20 cellular contexts compared by ENCODE assay signal in genomic region chrX:134181261-134181660, GRCh38. TPM values are rescaled to one million over a fixed set of nuclear protein-coding genes. Genes with fewer than 3 reads are reported as not detected.
"Had no signal": no experiment of that assay in that cellular context is flagged by ENCODE, and none has a peak within 500 bp of the region (broad histone marks: within the 10 kb centered on the region; RNA-seq: fewer than 3 reads in every experiment).

No MANE protein-coding gene starts in this region.

- H3K9me3 ChIP-seq: left lung, stomach had no signal

- H3K27ac Mint-ChIP-seq: activated naive CD4-positive, alpha-beta T cell treated with anti-CD3 and anti-CD28 coated beads for 36 hours; stimulated activated effector memory CD8-positive, alpha-beta T cell treated with anti-CD3 and anti-CD28 coated beads, Interleukin-12 subunit alpha, Interleukin-12 subunit beta, amount 100 ng/mL, for 72 hours; T-helper 1 cell treated with Interleukin-12 subunit alpha and Interleukin-12 subunit beta and Interleukin-4 antibody, amounts not matched to agents 30 μg/mL and 1 μg/mL, for 36 hours had no signal

- H3K27me3 ChIP-seq: hepatocyte had no signal

- H3K9me3 Mint-ChIP-seq: activated naive CD4-positive, alpha-beta T cell treated with anti-CD3 and anti-CD28 coated beads for 36 hours; activated T-cell treated with anti-CD3 and anti-CD28 coated beads, Interleukin-2, amount 50 U/mL, for 4 hours; stimulated activated effector memory CD8-positive, alpha-beta T cell treated with anti-CD3 and anti-CD28 coated beads, Interleukin-12 subunit alpha, Interleukin-12 subunit beta, amount 100 ng/mL, for 72 hours; T-helper 1 cell treated with Interleukin-12 subunit alpha and Interleukin-12 subunit beta and Interleukin-4 antibody, amounts not matched to agents 30 μg/mL and 1 μg/mL, for 36 hours had no signal

- H3K27ac ChIP-seq: hepatocyte, left lung, stomach had no signal

- ATAC-seq: activated CD4-positive, CD25-positive, alpha-beta regulatory T cell treated with anti-CD3 and anti-CD28 coated beads, Interleukin-2, amount 50 U/mL, for 24 hours; activated T-cell treated with anti-CD3 and anti-CD28 coated beads, Interleukin-2, amount 50 U/mL, for 4 hours; left lung; sciatic nerve; stimulated activated effector memory CD8-positive, alpha-beta T cell treated with anti-CD3 and anti-CD28 coated beads, Interleukin-12 subunit alpha, Interleukin-12 subunit beta, amount 100 ng/mL, for 72 hours had no signal

- DNase-seq: activated CD4-positive, alpha-beta T cell treated with anti-CD3 and anti-CD28 coated beads, Interleukin-2, amount 50 U/mL, for 1 hour; activated CD8-positive, alpha-beta memory T cell treated with anti-CD3 and anti-CD28 coated beads, Interleukin-2, amount 50 U/mL, for 4 hours; activated naive CD4-positive, alpha-beta T cell treated with anti-CD3 and anti-CD28 coated beads for 36 hours; activated T-cell treated with anti-CD3 and anti-CD28 coated beads, Interleukin-2, amount 50 U/mL, for 4 hours; cerebellar nuclear complex; cortex of kidney; effector CD4-positive, alpha-beta T cell; left lung; mammary epithelial cell; stimulated activated CD4-positive, alpha-beta T cell treated with anti-CD3 and anti-CD28 coated beads, Interleukin-4, amount 100 ng/mL, for 24 hours; stomach; trophoblast cell had no signal

- H3K4me3 Mint-ChIP-seq: activated naive CD4-positive, alpha-beta T cell treated with anti-CD3 and anti-CD28 coated beads for 36 hours; activated T-cell treated with anti-CD3 and anti-CD28 coated beads, Interleukin-2, amount 50 U/mL, for 4 hours; stimulated activated effector memory CD8-positive, alpha-beta T cell treated with anti-CD3 and anti-CD28 coated beads, Interleukin-12 subunit alpha, Interleukin-12 subunit beta, amount 100 ng/mL, for 72 hours; T-helper 1 cell treated with Interleukin-12 subunit alpha and Interleukin-12 subunit beta and Interleukin-4 antibody, amounts not matched to agents 30 μg/mL and 1 μg/mL, for 36 hours had no signal

- H3K36me3 ChIP-seq: left lung, stomach had no signal

- H3K36me3 Mint-ChIP-seq: stimulated activated effector memory CD8-positive, alpha-beta T cell treated with anti-CD3 and anti-CD28 coated beads, Interleukin-12 subunit alpha, Interleukin-12 subunit beta, amount 100 ng/mL, for 72 hours had no signal

- H3K4me1 Mint-ChIP-seq: stimulated activated effector memory CD8-positive, alpha-beta T cell treated with anti-CD3 and anti-CD28 coated beads, Interleukin-12 subunit alpha, Interleukin-12 subunit beta, amount 100 ng/mL, for 72 hours had no signal

- H3K4me3 ChIP-seq: hepatocyte, left lung, smooth muscle cell, stomach had no signal

- H3K4me1 ChIP-seq: left lung, stomach had no signal

RNA-seq across cellular contexts. Expression of gene CCDC160, which starts 55.7 kb away (rescaled TPM):
- total RNA-seq: activated naive CD4-positive, alpha-beta T cell treated with anti-CD3 and anti-CD28 coated beads for 36 hours; activated T-cell treated with anti-CD3 and anti-CD28 coated beads, Interleukin-2, amount 50 U/mL, for 4 hours; endothelial cell of umbilical vein; mononuclear cell had no signal
